In genomic region chr13:75704942-75705320, GRCh38 we compare ENCODE assay signal across 11 cellular contexts.
DNase-seq lines count a peak whose midpoint lies in the region; ATAC-seq and TF ChIP-seq lines count a peak whose summit lies in the region.
"Had no signal": no experiment of that assay in that cellular context is flagged by ENCODE, and none has a peak within 500 bp of the region (broad histone marks: within the 10 kb centered on the region; RNA-seq: fewer than 3 reads in every experiment).

No MANE protein-coding gene starts in this region.

- no peaks in the 10 kb centered on the region for H3K27me3 Mint-ChIP-seq in CD4-positive, alpha-beta memory T cell

- H3K4me1 Mint-ChIP-seq in CD4-positive, alpha-beta memory T cell = peaks cover 3 to 10% (median 6%) of the 10 kb centered on the region in 4 donors

- peaks cover 0 to 8% of the 10 kb centered on the region in 2 donors for H3K4me1 ChIP-seq in ascending aorta
- peaks cover 0 to 10% of the 10 kb centered on the region in 2 donors for H3K4me1 ChIP-seq in left lung
- no peaks in the 10 kb centered on the region for H3K4me1 ChIP-seq in CD4-positive, alpha-beta memory T cell (ENCODE audit: insufficient read depth, low read length)

- TF ChIP-seq CTCF in ascending aorta (IDR thresholded peaks at IDR 0.05) (no peak), left lung (IDR thresholded peaks at IDR 0.05) (no peak)

- POLR2A ChIA-PET in CD4-positive, alpha-beta memory T cell (lab: Charles Lee; ENCODE audit: partially characterized antibody) = no interaction called here

- no peaks in the 10 kb centered on the region for H3K36me3 Mint-ChIP-seq in activated naive CD4-positive, alpha-beta T cell treated with anti-CD3 and anti-CD28 coated beads, Interleukin-2, amount 50 U/mL, for 72 hours
- H3K36me3 Mint-ChIP-seq in CD4-positive, alpha-beta memory T cell = peaks cover 0 to 5% of the 10 kb centered on the region in 2 donors

- CTCF ChIA-PET in CD4-positive, alpha-beta memory T cell (lab: Charles Lee; ENCODE audit: partially characterized antibody) = interaction anchor here (5.3 kb wide), 1 partner anchor 9 kb away, joined by 45 read pairs; no protein-coding TSS in a partner anchor

- no peaks in the 10 kb centered on the region for H3K9me3 ChIP-seq in ascending aorta
- peaks cover 0 to under 1% of the 10 kb centered on the region in 2 donors for H3K9me3 ChIP-seq in left lung
- peaks cover 0 to 3% of the 10 kb centered on the region in 2 donors for H3K9me3 ChIP-seq in CD4-positive, alpha-beta memory T cell (ENCODE audit: control insufficient read depth in 1 of 2, low read length in 2 of 2)

- no peak overlapping the region for H3K4me3 Mint-ChIP-seq in CD4-positive, alpha-beta memory T cell

- H3K27me3 ChIP-seq in ascending aorta = no peaks in the 10 kb centered on the region
- no peaks in the 10 kb centered on the region for H3K27me3 ChIP-seq in left lung
- H3K27me3 ChIP-seq in CD4-positive, alpha-beta memory T cell (ENCODE audit: insufficient read depth, low read length) = no peaks in the 10 kb centered on the region

- no peak for DNase-seq in activated naive CD4-positive, alpha-beta T cell treated with anti-CD3 and anti-CD28 coated beads, Interleukin-2, amount 50 U/mL, for 72 hours (ENCODE audit: low spot score in 2 of 2)
- DNase-seq in activated naive CD4-positive, alpha-beta T cell treated with Interleukin-2 at 50 U/mL for 16 hours = no peak
- DNase-seq in ascending aorta (ENCODE audit: low spot score in 2 of 2) (no peak), left lung (peak; percentile 67 to 72), SW 1271 (lab: John Stamatoyannopoulos, UW) (no peak), GM19238 (ENCODE audit: insufficient read length, low spot score) (no peak)
- no peak for DNase-seq in CD4-positive, alpha-beta memory T cell
- DNase-seq: effector CD8-positive, alpha-beta T cell; NCI-H2107; T-helper 9 cell had no signal

- no peak for ATAC-seq in activated naive CD4-positive, alpha-beta T cell treated with anti-CD3 and anti-CD28 coated beads, Interleukin-2, amount 50 U/mL, for 72 hours
- ATAC-seq in left lung (peak; percentile 92), HG03097 (IDR thresholded peaks at IDR 0.05; ENCODE audit: low FRiP score, unreplicated experiment) (no peak)

- peak overlapping the region in 1 of 2 donors; percentile 16 for H3K4me3 ChIP-seq in ascending aorta
- no peak overlapping the region for H3K4me3 ChIP-seq in left lung
- H3K4me3 ChIP-seq in CD4-positive, alpha-beta memory T cell (ENCODE audit: low read length in 2 of 2) = no peak overlapping the region

- H3K9me3 Mint-ChIP-seq in activated naive CD4-positive, alpha-beta T cell treated with anti-CD3 and anti-CD28 coated beads, Interleukin-2, amount 50 U/mL, for 72 hours = no peaks in the 10 kb centered on the region
- peaks cover 0 to under 1% (median 0%) of the 10 kb centered on the region in 8 donors for H3K9me3 Mint-ChIP-seq in CD4-positive, alpha-beta memory T cell

- intact Hi-C loops in ascending aorta (cut with DNase I) = loop anchor here (5.0 kb wide), 1 partner anchor 37 kb away; no protein-coding TSS in a partner anchor
- intact Hi-C loops in left lung (cut with DNase I) = no loop called here
- intact Hi-C loops in CD4-positive, alpha-beta memory T cell (cut with micrococcal nuclease) = no loop called here

- no peaks in the 10 kb centered on the region for H3K36me3 ChIP-seq in ascending aorta
- H3K36me3 ChIP-seq in left lung = no peaks in the 10 kb centered on the region
- H3K36me3 ChIP-seq in CD4-positive, alpha-beta memory T cell (ENCODE audit: insufficient read depth, low read length) = no peaks in the 10 kb centered on the region

- H3K27ac ChIP-seq in ascending aorta (peak overlapping the region; percentile 21 to 63), left lung (peak overlapping the region; percentile 79 to 84)
- no peak overlapping the region for H3K27ac ChIP-seq in CD4-positive, alpha-beta memory T cell (ENCODE audit: low read depth, low read length)

- peak overlapping the region; percentile 48 to 84 for H3K27ac Mint-ChIP-seq in activated naive CD4-positive, alpha-beta T cell treated with anti-CD3 and anti-CD28 coated beads, Interleukin-2, amount 50 U/mL, for 72 hours
- H3K27ac Mint-ChIP-seq in CD4-positive, alpha-beta memory T cell = peak overlapping the region in 2 of 7 donors; percentile 31 to 43

Comparison
In these comparisons a context has a peak if more than half of its experiments do, and no peak if none do; other contexts are left out.
1. DNase-seq: peak in left lung (2 of 2); none in activated naive CD4-positive, alpha-beta T cell treated with anti-CD3 and anti-CD28 coated beads, Interleukin-2, amount 50 U/mL, for 72 hours (0 of 2), activated naive CD4-positive, alpha-beta T cell treated with Interleukin-2 at 50 U/mL for 16 hours (single experiment), ascending aorta (0 of 2), SW 1271 (0 of 2), GM19238 (single experiment) and CD4-positive, alpha-beta memory T cell (0 of 5).